In genomic region chr3:39752751-39753150, GRCh38 we compare ENCODE assay signal across 32 cellular contexts. TPM values are rescaled to one million over a fixed set of nuclear protein-coding genes. Genes with fewer than 3 reads are reported as not detected.
DNase-seq lines count a peak whose midpoint lies in the region; ATAC-seq, FAIRE-seq and TF ChIP-seq lines count a peak whose summit lies in the region.
"Had no signal": no experiment of that assay in that cellular context is flagged by ENCODE, and none has a peak within 500 bp of the region (broad histone marks: within the 10 kb centered on the region; RNA-seq: fewer than 3 reads in every experiment).

No MANE protein-coding gene starts in this region.

- peak in 2 of 4 donors; percentile 6 to 24 for ATAC-seq in right lobe of liver
- ATAC-seq in HepG2: no peak
- ATAC-seq in RWPE2 (ENCODE audit: low read depth): peak; percentile 25; the same call in 1 of the 3 replicates
- ATAC-seq: heart left ventricle, psoas muscle had no signal

- H2AFZ ChIP-seq in HepG2 (ENCODE audit: low read length): no peak overlapping the region

- H3K36me3 ChIP-seq in right lobe of liver: no peaks in the 10 kb centered on the region
- no peaks in the 10 kb centered on the region for H3K36me3 ChIP-seq in HepG2 (replicated peaks in 1 of 2; ENCODE audit: control insufficient read depth in 1 of 2, insufficient read depth in 2 of 2, low read length in 2 of 2)
- no peaks in the 10 kb centered on the region for H3K36me3 ChIP-seq in RWPE2 (ENCODE audit: low read depth)
- no peaks in the 10 kb centered on the region for H3K36me3 ChIP-seq in ovary
- H3K36me3 ChIP-seq: adrenal gland, brain microvascular endothelial cell, heart left ventricle, MG63, neutrophil had no signal

- TF ChIP-seq CTCF in right lobe of liver (IDR thresholded peaks at IDR 0.05) (no peak), HepG2 (CRISPR knock-in tag; IDR thresholded peaks at IDR 0.05) (no peak), RWPE2 (IDR thresholded peaks at IDR 0.05; ENCODE audit: poor library complexity, severe bottlenecking) (no peak), foreskin fibroblast (IDR thresholded peaks at IDR 0.05; ENCODE audit: low read depth, low read length) (no peak), ovary (IDR thresholded peaks at IDR 0.05) (no peak)

- H3K27me3 ChIP-seq in right lobe of liver (no peaks in the 10 kb centered on the region), HepG2 (ENCODE audit: control insufficient read depth in 1 of 2, insufficient read depth in 2 of 2, low read length in 2 of 2) (no peaks in the 10 kb centered on the region), RWPE2 (ENCODE audit: insufficient read depth, poor library complexity, severe bottlenecking) (no peaks in the 10 kb centered on the region), ovary (no peaks in the 10 kb centered on the region)
- H3K27me3 ChIP-seq: adrenal gland, brain microvascular endothelial cell, heart left ventricle, MG63, neutrophil had no signal

- no peak for TF ChIP-seq POLR2A in right lobe of liver (IDR thresholded peaks at IDR 0.05)
- TF ChIP-seq POLR2A in HepG2 (IDR thresholded peaks at IDR 0.05; ENCODE audit: insufficient read depth in 1 of 2, low read depth in 2 of 2, low read length in 2 of 2): no peak
- TF ChIP-seq POLR2A in ovary (IDR thresholded peaks at IDR 0.05): no peak

- no peaks in the 10 kb centered on the region for H4K20me1 ChIP-seq in HepG2 (ENCODE audit: insufficient read depth, low read length)

- 89% methylated on average over 1 of the region's 1 CpG for WGBS in right lobe of liver (ENCODE audit: insufficient coverage, low coverage, low lambda C conversion rate, missing lambda C conversion rate)
- WGBS in HepG2 (ENCODE audit: low lambda C conversion rate): 63% methylated on average over 1 of the region's 1 CpG
- whole genome bisulfite sequencing in ovary, 3 donors: 91 to 100% (median 100%) methylated on average over 1 of the region's 1 CpG

- H3K79me2 ChIP-seq in HepG2 (ENCODE audit: insufficient read depth, low read length): no peaks in the 10 kb centered on the region

- no peak overlapping the region for H3K9ac ChIP-seq in HepG2 (ENCODE audit: insufficient read depth, low read depth, low read length)

- DNase-seq in right lobe of liver (no peak), HepG2 (ENCODE audit: low spot score) (no peak), RWPE2 (ENCODE audit: low spot score) (no peak), foreskin fibroblast (peak; percentile 10 to 27), ovary (no peak), foreskin melanocyte (no peak), NCI-H2227 (lab: John Stamatoyannopoulos, UW; ENCODE audit: unreplicated experiment) (no peak)
- DNase-seq in stimulated activated CD4-positive, alpha-beta T cell treated with anti-CD3 and anti-CD28 coated beads, Interleukin-4, amount 100 ng/mL, for 4 hours: no peak
- DNase-seq: activated CD4-positive, alpha-beta T cell treated with anti-CD3 and anti-CD28 coated beads for 4 hours; activated naive CD4-positive, alpha-beta T cell treated with Interleukin-2 at 50 U/mL for 16 hours; activated T-cell treated with anti-CD3 and anti-CD28 coated beads, Interleukin-2, amount 50 U/mL, for 48 hours; adrenal gland; brain microvascular endothelial cell; COR-L47; DND-41; heart left ventricle; HFFc6; IMR-90; left cardiac atrium; MG63; NCI-H146; psoas muscle; stimulated activated CD4-positive, alpha-beta T cell treated with anti-CD3 and anti-CD28 coated beads, Interleukin-1b, Interleukin-23, amount 100 ng/mL, for 48 hours; T-helper 2 cell had no signal

- TF ChIP-seq RAD21 in HepG2 (CRISPR knock-in tag; IDR thresholded peaks at IDR 0.05): no peak

- H3K4me3 ChIP-seq in right lobe of liver (no peak overlapping the region), HepG2 (replicated peaks in 1 of 3; ENCODE audit: insufficient read depth in 1 of 3, low read depth in 2 of 3, low read length in 3 of 3) (no peak overlapping the region), RWPE2 (ENCODE audit: severe bottlenecking) (no peak overlapping the region), foreskin fibroblast (ENCODE audit: low read depth in 1 of 2, low read length in 2 of 2) (no peak overlapping the region), ovary (no peak overlapping the region)
- H3K4me3 ChIP-seq: adrenal gland, heart left ventricle, MG63, psoas muscle, SK-N-MC had no signal

- intact Hi-C loops in right lobe of liver (cut with DNase I) (no loop called here), HepG2 (cut with micrococcal nuclease; ENCODE audit: unreplicated experiment) (no loop called here), ovary (cut with DNase I) (no loop called here)

- FAIRE-seq in HepG2 (lab: Jason Lieb, UNC): no peak
- FAIRE-seq: A204.1, colon, GM12892 had no signal

- H3K9me3 ChIP-seq in right lobe of liver: no peaks in the 10 kb centered on the region
- H3K9me3 ChIP-seq in HepG2 (ENCODE audit: low read length): no peaks in the 10 kb centered on the region
- H3K9me3 ChIP-seq in RWPE2 (ENCODE audit: severe bottlenecking): no peaks in the 10 kb centered on the region
- H3K9me3 ChIP-seq in ovary: no peaks in the 10 kb centered on the region
- H3K9me3 ChIP-seq: adrenal gland, heart left ventricle, MG63, neutrophil, psoas muscle had no signal

- in situ Hi-C loops in HepG2 (cut with HindIII; ENCODE audit: extremely low pct_ligation_motif_present, low pct_unique_long_range_greater_than_20kb): no loop called here

- CTCF ChIA-PET in HepG2 (lab: Yijun Ruan, JAX; ENCODE audit: low intra/inter-chr PET ratio, low total read pairs): no interaction called here

- POLR2A ChIA-PET in HepG2 (lab: Yijun Ruan, JAX): no interaction called here

- no TSS peak for BruUV-seq in HepG2 (replicated peaks; lab: Mats Ljungman, UMichigan)

- TF ChIP-seq EP300 in HepG2 (IDR thresholded peaks at IDR 0.05; ENCODE audit: low read depth in 2 of 2, low read length in 2 of 2): no peak
- TF ChIP-seq EP300 in HepG2 (CRISPR knock-in tag; IDR thresholded peaks at IDR 0.05; ENCODE audit: borderline replicate concordance): no peak
- TF ChIP-seq EP300 in ovary (IDR thresholded peaks at IDR 0.05): no peak

- H3K27ac ChIP-seq in right lobe of liver (peak overlapping the region; percentile 19 to 64 (median 59)), HepG2 (ENCODE audit: extremely low read length, insufficient read depth, low read length) (no peak overlapping the region), RWPE2 (ENCODE audit: poor library complexity, severe bottlenecking) (no peak overlapping the region), ovary (no peak overlapping the region)
- H3K27ac ChIP-seq: brain microvascular endothelial cell, heart left ventricle, HL-60, neutrophil, psoas muscle, SK-N-MC had no signal

- H3K4me1 ChIP-seq in right lobe of liver (peaks cover 0 to 44% (median 19%) of the 10 kb centered on the region in 4 donors), HepG2 (ENCODE audit: insufficient read depth, low read length) (0 out of 2 replicates have a peak, but pooled peaks cover 8% of the 10 kb centered on the region), RWPE2 (ENCODE audit: insufficient read depth, poor library complexity, severe bottlenecking) (no peaks in the 10 kb centered on the region), ovary (ENCODE audit: insufficient read depth) (no peaks in the 10 kb centered on the region)
- H3K4me1 ChIP-seq: psoas muscle had no signal

- no peak overlapping the region for H3K4me2 ChIP-seq in HepG2 (ENCODE audit: low read depth, low read length)

TF ChIP-seq in HepG2, 621 proteins besides CTCF, POLR2A, EP300 and RAD21 (continues in another document):
- no peak for TF ChIP-seq ZNF773 (CRISPR knock-in tag; IDR thresholded peaks at IDR 0.05; ENCODE audit: borderline replicate concordance)

RNA-seq across cellular contexts. Expression of gene MYRIP, which starts 56.7 kb away (rescaled TPM):
- total RNA-seq in right lobe of liver (10 to 100 TPM; 14.3 to 23.2 (median 19.0) TPM), HepG2 (2016; rRNA removed; fragmentation: Illumina TruSeq; extraction: Trizol) (0.60 and 0.64 TPM in 2 replicates), ovary (1 to 10 TPM; 2.8 to 8.4 (median 4.5) TPM)
- total RNA-seq in HepG2 (2016; cell fraction: cytosol; rRNA removed; fragmentation: Illumina TruSeq; extraction: Trizol; ENCODE audit: low read depth): 0.20 and 0.26 TPM in 2 replicates
- total RNA-seq in HepG2 (2016; cell fraction: insoluble cytoplasmic fraction; rRNA removed; fragmentation: Illumina TruSeq; extraction: Trizol): 0.55 and 0.78 TPM in 2 replicates
- 0.31 and 0.55 TPM in 2 replicates for total RNA-seq in HepG2 (2016; cell fraction: membrane; rRNA removed; fragmentation: Illumina TruSeq; extraction: Trizol)
- 0.81 and 0.91 TPM in 2 replicates for total RNA-seq in HepG2 (2016; cell fraction: nucleus; rRNA removed; fragmentation: Illumina TruSeq; extraction: Trizol)
- polyA plus RNA-seq in HepG2 (2011; rRNA removed) (0.76 and 0.84 TPM in 2 replicates), ovary (1 to 10 TPM; 4.1 to 5.5 TPM)
- 0.66 and 0.73 TPM in 2 replicates for polyA plus RNA-seq in HepG2 (2011; cell fraction: cytosol; rRNA removed)
- 1.4 TPM in 2 replicates for polyA plus RNA-seq in HepG2 (2011; cell fraction: nucleus; rRNA removed)
- 1.3 and 1.7 TPM in 2 replicates for polyA plus RNA-seq in HepG2 (2012)
- 0.06 and 0.11 TPM in 2 replicates for polyA plus RNA-seq in HepG2 (2016; cell fraction: cytosol; fragmentation: Illumina TruSeq; extraction: Trizol; ENCODE audit: low read depth)
- 0.59 and 0.62 TPM in 2 replicates for polyA plus RNA-seq in HepG2 (2016; cell fraction: insoluble cytoplasmic fraction; fragmentation: Illumina TruSeq; extraction: Trizol; ENCODE audit: low read depth)
- polyA plus RNA-seq in HepG2 (2016; cell fraction: membrane; fragmentation: Illumina TruSeq; extraction: Trizol; ENCODE audit: low read depth): 0.29 and 0.31 TPM in 2 replicates
- polyA plus RNA-seq in HepG2 (2016; cell fraction: nucleus; fragmentation: Illumina TruSeq; extraction: Trizol; ENCODE audit: insufficient read depth, low read depth): 0.36 and 0.89 TPM in 2 replicates
- 2.1 TPM in 1 of 2 replicates, not detected in the other for polyA minus RNA-seq in HepG2 (2011; rRNA and poly(A)+ RNA removed; ENCODE audit: low replicate concordance)
- 1.5 and 1.6 TPM in 2 replicates for polyA minus RNA-seq in HepG2 (2011; cell fraction: cytosol; rRNA and poly(A)+ RNA removed)
- 3.6 and 4.6 TPM in 2 replicates for polyA minus RNA-seq in HepG2 (2011; cell fraction: nucleus; rRNA and poly(A)+ RNA removed)
- total RNA-seq: activated CD8-positive, alpha-beta memory T cell treated with anti-CD3 and anti-CD28 coated beads for 36 hours; IMR-90; RPMI7951 had no signal
- polyA plus RNA-seq: IMR-90 had no signal

Comparison
In these comparisons a context has a peak if more than half of its experiments do, and no peak if none do; other contexts are left out.
1. H3K27ac ChIP-seq: peak in right lobe of liver (3 of 3); none in HepG2 (single experiment), RWPE2 (single experiment) and ovary (0 of 2).
2. DNase-seq: peak in foreskin fibroblast (2 of 2); none in right lobe of liver (0 of 3), HepG2 (single experiment), RWPE2 (single experiment), ovary (0 of 5), foreskin melanocyte (single experiment), NCI-H2227 (single experiment) and stimulated activated CD4-positive, alpha-beta T cell treated with anti-CD3 and anti-CD28 coated beads, Interleukin-4, amount 100 ng/mL, for 4 hours (0 of 2).